25 cellular contexts compared by ENCODE assay signal in the genomic region with DNA sequence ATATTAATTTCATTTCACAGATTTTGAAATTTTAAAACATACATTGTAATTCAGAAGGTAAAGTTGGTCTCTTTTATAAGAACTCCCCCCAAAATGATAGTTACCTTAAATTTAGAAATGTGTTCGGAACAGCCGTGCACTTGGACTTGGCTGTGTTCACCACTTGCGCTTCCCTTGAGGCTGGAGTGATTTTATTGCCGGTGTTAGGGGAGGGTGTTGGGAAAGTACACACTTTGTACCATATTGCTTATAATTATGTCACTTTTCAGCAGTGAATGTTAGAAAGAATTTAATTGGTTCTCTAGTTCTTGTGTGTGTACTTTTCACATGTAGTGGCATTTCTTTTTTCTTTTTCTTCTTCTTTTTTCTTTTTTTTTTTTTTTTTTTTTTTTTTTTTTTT.
"Had no signal": no experiment of that assay in that cellular context is flagged by ENCODE, and none has a peak within 500 bp of the region (broad histone marks: within the 10 kb centered on the region; RNA-seq: fewer than 3 reads in every experiment).

No MANE protein-coding gene starts in this region.

- H3K27me3 ChIP-seq: brain microvascular endothelial cell had no signal

- H3K27ac ChIP-seq: brain microvascular endothelial cell, KMS-11, WERI-Rb-1 had no signal

- H3K36me3 ChIP-seq: brain microvascular endothelial cell, WERI-Rb-1 had no signal

- DNase-seq: activated CD4-positive, alpha-beta memory T cell treated with anti-CD3 and anti-CD28 coated beads, Interleukin-2, amount 10 ng/mL, durations not matched to agents 7 days and 5 days; activated CD4-positive, alpha-beta T cell treated with anti-CD3 and anti-CD28 coated beads for 1 hour; activated CD4-positive, alpha-beta T cell treated with anti-CD3 and anti-CD28 coated beads for 48 hours; activated CD4-positive, CD25-positive, alpha-beta regulatory T cell; activated CD8-positive, alpha-beta memory T cell treated with anti-CD3 and anti-CD28 coated beads for 24 hours; activated CD8-positive, alpha-beta memory T cell treated with anti-CD3 and anti-CD28 coated beads, Interleukin-2, amount 10 ng/mL, durations not matched to agents 7 days and 5 days; activated CD8-positive, alpha-beta memory T cell treated with anti-CD3 and anti-CD28 coated beads, Interleukin-2, amount 50 U/mL, for 48 hours; activated effector memory CD4-positive, alpha-beta T cell treated with Interleukin-2 at 50 U/mL for 16 hours; activated naive CD4-positive, alpha-beta T cell treated with anti-CD3 and anti-CD28 coated beads, Interleukin-2, amount 10 ng/mL, durations not matched to agents 7 days and 5 days; activated naive CD8-positive, alpha-beta T cell treated with anti-CD3 and anti-CD28 coated beads, Interleukin-2, amount 50 U/mL, for 24 hours; activated T-cell treated with anti-CD3 and anti-CD28 coated beads, Interleukin-2, amount 50 U/mL, for 48 hours; anterior cingulate cortex; brain microvascular endothelial cell; MM.1S; MV-4-11; NCI-H1092; NCI-H1436 treated with DMSO at 0.1 percent for 48 hours; NCI-H1694 treated with DMSO at 0.1 percent for 48 hours; NCI-H2029; NCI-H345; NCI-H524 treated with DMSO at 0.1 percent for 48 hours; SIG-M5; T1000; WERI-Rb-1 had no signal

- H3K9ac ChIP-seq: KMS-11 had no signal
